In genomic region chr4:33658971-33659370, GRCh38 we compare ENCODE assay signal across 28 cellular contexts.
DNase-seq lines count a peak whose midpoint lies in the region; FAIRE-seq and TF ChIP-seq lines count a peak whose summit lies in the region.
"Had no signal": no experiment of that assay in that cellular context is flagged by ENCODE, and none has a peak within 500 bp of the region (broad histone marks: within the 10 kb centered on the region; RNA-seq: fewer than 3 reads in every experiment).

No MANE protein-coding gene starts in this region.

- no peak overlapping the region for H3K27ac ChIP-seq in small intestine (ENCODE audit: low read depth in 1 of 2, low read length in 1 of 2)
- H3K27ac ChIP-seq: 22Rv1, C4-2B, HL-60, PC-9 had no signal

- H3K4me3 ChIP-seq in AG10803 (ENCODE audit: low read length), result no peak overlapping the region
- H3K4me3 ChIP-seq in fibroblast of the aortic adventitia (ENCODE audit: low read depth, low read length), result no peak overlapping the region
- no peak overlapping the region for H3K4me3 ChIP-seq in small intestine (ENCODE audit: low read depth in 1 of 2, low read length in 2 of 2)
- H3K4me3 ChIP-seq: K562, PC-9 had no signal

- no peak for FAIRE-seq in small intestine (lab: Jason Lieb, UNC)
- FAIRE-seq: HepG2, K562 had no signal

- H3K27me3 ChIP-seq in small intestine (ENCODE audit: control insufficient read depth in 2 of 2, insufficient read depth in 2 of 2, low read length in 2 of 2), result no peaks in the 10 kb centered on the region

- no peak overlapping the region for H3K4me3 Mint-ChIP-seq in osteocyte (ENCODE audit: unreplicated experiment)
- H3K4me3 Mint-ChIP-seq: CD8-positive, alpha-beta memory T cell had no signal

- no peaks in the 10 kb centered on the region for H3K4me1 ChIP-seq in small intestine (ENCODE audit: control insufficient read depth in 2 of 2, insufficient read depth in 1 of 2, low read depth in 1 of 2, low read length in 1 of 2)

- no peaks in the 10 kb centered on the region for H3K36me3 Mint-ChIP-seq in osteocyte (ENCODE audit: unreplicated experiment)
- H3K36me3 Mint-ChIP-seq: CD8-positive, alpha-beta memory T cell had no signal

- H3K9me3 ChIP-seq in small intestine (ENCODE audit: control insufficient read depth, low read depth), result no peaks in the 10 kb centered on the region

- DNase-seq in AG10803 (ENCODE audit: low read depth), result peak; percentile 3
- DNase-seq in astrocyte of the hippocampus (ENCODE audit: low read depth, low spot score), result peak; percentile 1
- DNase-seq in fibroblast of the aortic adventitia (ENCODE audit: low read depth), result peak; percentile 36
- DNase-seq in osteocyte (ENCODE audit: extremely low spot score, unreplicated experiment), result no peak
- DNase-seq in activated CD4-positive, alpha-beta T cell treated with anti-CD3 and anti-CD28 coated beads for 48 hours, result no peak
- no peak for DNase-seq in small intestine
- no peak for DNase-seq in activated CD4-positive, alpha-beta T cell treated with anti-CD3 and anti-CD28 coated beads, Interleukin-2, amount 50 U/mL, for 48 hours
- no peak for DNase-seq in MV-4-11 (lab: John Stamatoyannopoulos, UW)
- DNase-seq: ACHN; AML-193; CD8-positive, alpha-beta memory T cell; DMS53; GF-D8; GOT3; HCEC 1CT; NCI-H1092 treated with DMSO at 0.1 percent for 48 hours; NCI-H1436 treated with DMSO at 0.1 percent for 48 hours; NCI-H1930; NCI-H510A treated with DMSO at 0.1 percent for 48 hours; NCI-H748 treated with DMSO at 0.1 percent for 48 hours; PC-9; RPMI8226; SHP77 had no signal

- peaks cover 10% of the 10 kb centered on the region for H3K9me3 Mint-ChIP-seq in osteocyte (ENCODE audit: unreplicated experiment)

- TF ChIP-seq CTCF in AG10803 (conservative IDR thresholded peaks at IDR 0.05; ENCODE audit: low read length) (no peak), fibroblast of the aortic adventitia (IDR thresholded peaks at IDR 0.05; ENCODE audit: insufficient read depth, low read length) (no peak), osteocyte (IDR thresholded peaks at IDR 0.05) (no peak)

- H3K4me1 Mint-ChIP-seq in osteocyte (ENCODE audit: unreplicated experiment), result peaks cover 15% of the 10 kb centered on the region
- H3K4me1 Mint-ChIP-seq: CD8-positive, alpha-beta memory T cell had no signal

- WGBS in small intestine, 3 donors, result 66 to 87% (median 78%) methylated on average over 3 of the region's 3 CpGs

- H3K27ac Mint-ChIP-seq in osteocyte (ENCODE audit: unreplicated experiment), result peak overlapping the region; percentile 5
- H3K27ac Mint-ChIP-seq: CD8-positive, alpha-beta memory T cell had no signal

- no peaks in the 10 kb centered on the region for H3K36me3 ChIP-seq in small intestine (ENCODE audit: control insufficient read depth in 2 of 2, insufficient read depth in 2 of 2, low read length in 2 of 2)

- H3K27me3 Mint-ChIP-seq in osteocyte (ENCODE audit: unreplicated experiment), result no peaks in the 10 kb centered on the region
- H3K27me3 Mint-ChIP-seq: CD8-positive, alpha-beta memory T cell had no signal

Comparison
In these comparisons a context has a peak if more than half of its experiments do, and no peak if none do; other contexts are left out.
1. DNase-seq: peak in AG10803 (single experiment), astrocyte of the hippocampus (single experiment) and fibroblast of the aortic adventitia (single experiment); none in osteocyte (single experiment), activated CD4-positive, alpha-beta T cell treated with anti-CD3 and anti-CD28 coated beads for 48 hours (single experiment), small intestine (single experiment), activated CD4-positive, alpha-beta T cell treated with anti-CD3 and anti-CD28 coated beads, Interleukin-2, amount 50 U/mL, for 48 hours (0 of 2) and MV-4-11 (single experiment).